In genomic region chr12:24389394-24389793, GRCh38 we compare ENCODE assay signal across 1 cellular context.
TF ChIP-seq lines count a peak whose summit lies in the region.

No MANE protein-coding gene starts in this region.

TF ChIP-seq in SK-N-SH, 30 proteins besides CTCF, POLR2A, EP300 and RAD21 (continued from another document):
- no peak for TF ChIP-seq REST (IDR thresholded peaks at IDR 0.05; ENCODE audit: low read depth, low read length)
